8 cellular contexts compared by ENCODE assay signal in genomic region chr19:18587962-18588610, GRCh38. TPM values are rescaled to one million over a fixed set of nuclear protein-coding genes. Genes with fewer than 3 reads are reported as not detected.
A peak's percentile ranks its signal among the peaks of the same experiment; 100 is the strongest.
DNase-seq lines count a peak whose midpoint lies in the region; ATAC-seq and TF ChIP-seq lines count a peak whose summit lies in the region.

No MANE protein-coding gene starts in this region.

- TF ChIP-seq CTCF in CD14-positive monocyte (IDR thresholded peaks at IDR 0.05) (no peak), MCF 10A (IDR thresholded peaks at IDR 0.05; ENCODE audit: unreplicated experiment) (no peak)

- H3K27ac ChIP-seq in HUES6 (ENCODE audit: low read depth, low read length) = peak overlapping the region; percentile 95; the same call in 1 of the 2 replicates
- H3K27ac ChIP-seq in muscle layer of colon (ENCODE audit: low read depth, low read length) = peak overlapping the region; percentile 88

- H3K27me3 ChIP-seq in HUES6 (ENCODE audit: control insufficient read depth, insufficient read depth, low read length) (no peaks in the 10 kb centered on the region), muscle layer of colon (ENCODE audit: control insufficient read depth in 1 of 2, insufficient read depth in 2 of 2, low read length in 2 of 2) (no peaks in the 10 kb centered on the region)

- H3K4me3 ChIP-seq in HUES6 (ENCODE audit: low read depth, low read length) (peak overlapping the region; percentile 96), muscle layer of colon (ENCODE audit: low read depth in 1 of 2, low read length in 2 of 2) (peak overlapping the region; percentile 30 to 75)

- H3K9me3 Mint-ChIP-seq in CD14-positive monocyte (peaks cover 0 to 3% (median 0%) of the 10 kb centered on the region in 7 donors), MCF 10A (ENCODE audit: unreplicated experiment) (no peaks in the 10 kb centered on the region)

- peak overlapping the region; percentile 95 for H3K9ac ChIP-seq in HUES6 (ENCODE audit: low read length)
- no peak overlapping the region for H3K9ac ChIP-seq in muscle layer of colon (ENCODE audit: low read length)

- H3K27me3 Mint-ChIP-seq in CD14-positive monocyte (ENCODE audit: low read depth in 3 of 3) (peaks cover 1 to 6% (median 3%) of the 10 kb centered on the region in 3 donors), MCF 10A (ENCODE audit: insufficient read depth, unreplicated experiment) (no peaks in the 10 kb centered on the region)

- BruUV-seq in MCF 10A (replicated peaks; lab: Mats Ljungman, UMichigan) = no TSS peak

- intact Hi-C loops in CD14-positive monocyte (cut with micrococcal nuclease) (loop anchor here (5.0 to 10.0 kb wide), 2 partner anchors 126 to 133 kb away; no protein-coding TSS in a partner anchor), MCF 10A (cut with micrococcal nuclease) (loop anchor here (1.0 to 5.0 kb wide), 3 partner anchors 66 to 126 kb away; partner anchors contain the start of gene ELL)

- peaks cover 15% of the 10 kb centered on the region for H3K4me1 ChIP-seq in HUES6 (ENCODE audit: control insufficient read depth, insufficient read depth, low read length)
- peaks cover 12% of the 10 kb centered on the region for H3K4me1 ChIP-seq in muscle layer of colon (ENCODE audit: insufficient read depth, low read length)

- H3K4me1 Mint-ChIP-seq in CD14-positive monocyte (peaks cover 40% of the 10 kb centered on the region), MCF 10A (ENCODE audit: insufficient read depth, unreplicated experiment) (peaks cover 11% of the 10 kb centered on the region)

- H3K9me3 ChIP-seq in HUES6 (ENCODE audit: control insufficient read depth, insufficient read depth, low read depth, low read length) (no peaks in the 10 kb centered on the region), muscle layer of colon (ENCODE audit: low read length) (no peaks in the 10 kb centered on the region)

- no peak for DNase-seq in CD14-positive monocyte (ENCODE audit: low spot score)
- DNase-seq in MCF 10A (ENCODE audit: unreplicated experiment) = no peak
- DNase-seq in LoVo (ENCODE audit: low spot score) = no peak
- no peak for DNase-seq in NOMO-1 (lab: John Stamatoyannopoulos, UW; ENCODE audit: unreplicated experiment in 2 of 2)
- no peak for DNase-seq in NCI-H1048 (lab: John Stamatoyannopoulos, UW)

- H3K36me3 Mint-ChIP-seq in CD14-positive monocyte (peaks cover 10 to 21% of the 10 kb centered on the region in 2 donors), MCF 10A (ENCODE audit: insufficient read depth, unreplicated experiment) (peaks cover 19% of the 10 kb centered on the region)

- CTCF ChIA-PET in MCF 10A (lab: Yijun Ruan, JAX) = interaction anchor here (0.6 to 3.5 kb wide), 26 partner anchors 11 to 333 kb away, joined by 3 to 27 read pairs (median 4); partner anchors contain the start of genes ELL, UBA52 and UPF1

- H3K4me3 Mint-ChIP-seq in CD14-positive monocyte = peak overlapping the region; percentile 78 to 89
- H3K4me3 Mint-ChIP-seq in MCF 10A (ENCODE audit: unreplicated experiment) = peak overlapping the region; percentile 88

- POLR2A ChIA-PET in MCF 10A (lab: Yijun Ruan, JAX) = interaction anchor here (1.1 to 3.6 kb wide), 9 partner anchors 10 to 259 kb away, joined by 3 to 87 read pairs (median 7); partner anchors contain the start of genes ELL, KXD1, UBA52 and UPF1

- H3K36me3 ChIP-seq in HUES6 (ENCODE audit: control insufficient read depth, insufficient read depth, low read length) (peaks cover 5% of the 10 kb centered on the region), muscle layer of colon (ENCODE audit: insufficient read depth, low read length) (peaks cover 7% of the 10 kb centered on the region)

- H3K27ac Mint-ChIP-seq in CD14-positive monocyte (peak overlapping the region; percentile 50 to 93 (median 85)), MCF 10A (ENCODE audit: low read depth, unreplicated experiment) (peak overlapping the region; percentile 46)

- ATAC-seq in GM21723 (IDR thresholded peaks at IDR 0.05; ENCODE audit: unreplicated experiment) = no peak

RNA-seq across cellular contexts. Expression of gene REX1BD, which starts 0.5 kb away (rescaled TPM):
- 100 to 1,000 TPM in 1 of 2 donors, 10 to 100 TPM in 1; 83.7 to 122 TPM for polyA plus RNA-seq in CD14-positive monocyte
- total RNA-seq in MCF 10A (2022) = 29.6 and 49.3 TPM in 2 replicates

RNA-seq across cellular contexts. Expression of gene UBA52, which starts 16.4 kb away (rescaled TPM):
- polyA plus RNA-seq in CD14-positive monocyte = 100 to 1,000 TPM; 832 to 896 TPM
- total RNA-seq in MCF 10A (2022) = 1,330 and 1,392 TPM in 2 replicates

RNA-seq across cellular contexts. Expression of gene CRLF1, which starts 18.5 kb away (rescaled TPM):
- polyA plus RNA-seq in CD14-positive monocyte = under 1 TPM in 1 of 2 donors, not detected in 1; 0.19 TPM
- total RNA-seq in MCF 10A (2022) = 4.3 and 4.8 TPM in 2 replicates

RNA-seq across cellular contexts. Expression of gene TMEM59L, which starts 24.6 kb away (rescaled TPM):
- polyA plus RNA-seq in CD14-positive monocyte = not detected
- total RNA-seq in MCF 10A (2022) = 0.33 and 0.64 TPM in 2 replicates

RNA-seq across cellular contexts. Expression of gene KXD1, which starts 30.4 kb away (rescaled TPM):
- polyA plus RNA-seq in CD14-positive monocyte = 10 to 100 TPM; 74.4 to 87.9 TPM
- 120 and 126 TPM in 2 replicates for total RNA-seq in MCF 10A (2022)
